8 cellular contexts compared by ENCODE assay signal in the genomic region with DNA sequence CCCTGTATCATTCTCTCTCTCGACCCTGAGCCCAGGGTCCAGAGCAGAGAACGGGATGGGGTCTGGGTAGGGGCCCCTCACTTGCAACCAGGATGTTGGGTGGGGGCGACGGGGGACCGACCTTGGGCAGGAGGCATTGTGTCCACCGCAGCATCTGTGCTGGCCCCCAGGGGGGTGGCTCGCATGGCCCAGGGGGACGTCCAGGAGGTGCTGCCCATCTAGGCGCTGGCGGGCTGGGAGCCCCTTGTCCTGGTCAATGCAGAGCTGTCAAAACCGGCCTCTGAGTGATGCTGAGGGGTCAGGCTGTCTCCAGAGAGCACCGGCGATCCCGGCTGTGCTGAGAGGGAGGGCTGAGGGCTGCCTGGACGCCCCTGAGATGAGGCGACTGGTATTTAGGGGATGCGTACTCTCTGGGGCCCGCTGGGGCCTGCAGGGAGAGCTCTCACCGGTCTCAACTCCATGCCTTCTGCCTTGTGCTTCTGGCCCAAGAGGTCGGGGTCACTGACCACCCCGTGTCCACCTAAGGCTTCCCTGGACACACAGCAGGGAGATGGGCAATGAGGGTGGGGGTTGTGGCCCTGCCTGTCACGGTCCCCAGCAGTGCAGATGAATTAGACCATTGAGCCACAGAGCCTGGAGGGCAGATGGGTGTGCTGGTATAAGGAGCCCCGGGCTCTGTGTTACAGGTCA. TPM values are rescaled to one million over a fixed set of nuclear protein-coding genes. Genes with fewer than 3 reads are reported as not detected.
DNase-seq lines count a peak whose midpoint lies in the region; ATAC-seq, FAIRE-seq and TF ChIP-seq lines count a peak whose summit lies in the region.

No MANE protein-coding gene starts in this region.

- DNase-seq in activated effector memory CD4-positive, alpha-beta T cell treated with anti-CD3 and anti-CD28 coated beads, Interleukin-2, amount 50 U/mL, for 16 hours = peak; percentile 64
- no peak for DNase-seq in activated effector memory CD4-positive, alpha-beta T cell treated with Interleukin-2 at 50 U/mL for 16 hours
- DNase-seq in HepG2 (ENCODE audit: low spot score) (no peak), thyroid gland (no peak), NOMO-1 treated with dmso at 0.1 percent for 144 hours (lab: John Stamatoyannopoulos, UW; ENCODE audit: unreplicated experiment) (no peak), NCI-H1048 (lab: John Stamatoyannopoulos, UW) (no peak)

- CTCF ChIA-PET in HepG2 (lab: Yijun Ruan, JAX; ENCODE audit: low intra/inter-chr PET ratio, low total read pairs) = interaction anchor here (0.6 kb wide), 1 partner anchor 22 kb away, joined by 3 read pairs; no protein-coding TSS in a partner anchor

- H3K9me3 ChIP-seq in HepG2 (ENCODE audit: low read length) (no peaks in the 10 kb centered on the region), thyroid gland (no peaks in the 10 kb centered on the region)

- no peak for TF ChIP-seq EP300 in HepG2 (IDR thresholded peaks at IDR 0.05; ENCODE audit: low read depth in 2 of 2, low read length in 2 of 2)
- TF ChIP-seq EP300 in HepG2 (CRISPR knock-in tag; IDR thresholded peaks at IDR 0.05; ENCODE audit: borderline replicate concordance) = no peak

- FAIRE-seq in HepG2 (lab: Jason Lieb, UNC) = no peak

- H3K27me3 ChIP-seq in HepG2 (ENCODE audit: control insufficient read depth in 1 of 2, insufficient read depth in 2 of 2, low read length in 2 of 2) (no peaks in the 10 kb centered on the region), thyroid gland (no peaks in the 10 kb centered on the region)

- H3K27ac ChIP-seq in adipose tissue (ENCODE audit: low read depth, low read length) (peak overlapping the region; percentile 90), HepG2 (ENCODE audit: extremely low read length, insufficient read depth, low read length) (peak overlapping the region; percentile 80), thyroid gland (peak overlapping the region; percentile 17 to 77 (median 62))

- intact Hi-C loops in HepG2 (cut with micrococcal nuclease; ENCODE audit: unreplicated experiment) = no loop called here
- intact Hi-C loops in thyroid gland (cut with DNase I) = no loop called here

- H4K20me1 ChIP-seq in HepG2 (ENCODE audit: insufficient read depth, low read length) = peaks cover 50% of the 10 kb centered on the region

- 45 to 62% (median 58%) methylated on average over 23 of the region's 23 CpGs for WGBS in adipose tissue, 3 donors
- 5% methylated on average over 4 of the region's 23 CpGs for WGBS in HepG2 (ENCODE audit: low lambda C conversion rate)
- WGBS in thyroid gland, 2 donors = 60 to 66% methylated on average over 9 to 10 of the region's 23 CpGs

- H3K9ac ChIP-seq in HepG2 (ENCODE audit: insufficient read depth, low read depth, low read length) = peak overlapping the region; percentile 57

- ATAC-seq in HepG2 (peak; percentile 40), GM21367 (IDR thresholded peaks at IDR 0.05; ENCODE audit: unreplicated experiment) (no peak)

- TF ChIP-seq POLR2A in HepG2 (IDR thresholded peaks at IDR 0.05; ENCODE audit: insufficient read depth in 1 of 2, low read depth in 2 of 2, low read length in 2 of 2) (no peak), thyroid gland (IDR thresholded peaks at IDR 0.05) (no peak)

- H3K36me3 ChIP-seq in HepG2 (replicated peaks in 1 of 2; ENCODE audit: control insufficient read depth in 1 of 2, insufficient read depth in 2 of 2, low read length in 2 of 2) (peaks cover 20 to 38% of the 10 kb centered on the region in 2 experiments), thyroid gland (peaks cover 36 to 40% of the 10 kb centered on the region in 2 donors)

- H3K79me2 ChIP-seq in HepG2 (ENCODE audit: insufficient read depth, low read length) = peaks cover 20% of the 10 kb centered on the region

- H3K4me3 ChIP-seq in HepG2 (replicated peaks in 1 of 3; ENCODE audit: insufficient read depth in 1 of 3, low read depth in 2 of 3, low read length in 3 of 3) = peak overlapping the region in 2 of 3 experiments; percentile 15 to 55; a peak in 3 of 6 replicates
- H3K4me3 ChIP-seq in thyroid gland (replicated peaks in 1 of 3) = no peak overlapping the region

- H3K4me2 ChIP-seq in HepG2 (ENCODE audit: low read depth, low read length) = peak overlapping the region; percentile 83

- POLR2A ChIA-PET in HepG2 (lab: Yijun Ruan, JAX) = interaction anchor here (1.2 to 4.9 kb wide), 5 partner anchors 9 to 72 kb away, joined by 3 to 114 read pairs (median 17); a partner anchor contains a TSS

- TF ChIP-seq RAD21 in HepG2 (CRISPR knock-in tag; IDR thresholded peaks at IDR 0.05) = no peak; the same call in 1 of the 2 replicates

- H3K4me1 ChIP-seq in HepG2 (ENCODE audit: insufficient read depth, low read length) = peaks cover 76% of the 10 kb centered on the region
- H3K4me1 ChIP-seq in thyroid gland = peaks cover 7 to 32% of the 10 kb centered on the region in 2 donors

- no peak for TF ChIP-seq CTCF in HepG2 (CRISPR knock-in tag; IDR thresholded peaks at IDR 0.05)
- no peak for TF ChIP-seq CTCF in thyroid gland (IDR thresholded peaks at IDR 0.05)

- in situ Hi-C loops in HepG2 (cut with HindIII; ENCODE audit: extremely low pct_ligation_motif_present, low pct_unique_long_range_greater_than_20kb) = no loop called here

- no peak overlapping the region for H2AFZ ChIP-seq in HepG2 (ENCODE audit: low read length)

- TSS peak; percentile 89 for BruUV-seq in HepG2 (replicated peaks; lab: Mats Ljungman, UMichigan)

RNA-seq across cellular contexts. Expression of a gene that starts 8.5 kb away (rescaled TPM):
- polyA plus RNA-seq in adipose tissue = 1,000 to 10,000 TPM; 3,750 to 5,284 (median 4,831) TPM
- total RNA-seq in HepG2 (2016; rRNA removed; fragmentation: Illumina TruSeq; extraction: Trizol) = 1,411 and 1,450 TPM in 2 replicates
- total RNA-seq in HepG2 (2016; cell fraction: cytosol; rRNA removed; fragmentation: Illumina TruSeq; extraction: Trizol; ENCODE audit: low read depth) = 1,847 and 2,095 TPM in 2 replicates
- 1,493 and 1,495 TPM in 2 replicates for total RNA-seq in HepG2 (2016; cell fraction: insoluble cytoplasmic fraction; rRNA removed; fragmentation: Illumina TruSeq; extraction: Trizol)
- total RNA-seq in HepG2 (2016; cell fraction: membrane; rRNA removed; fragmentation: Illumina TruSeq; extraction: Trizol) = 2,859 and 2,975 TPM in 2 replicates
- total RNA-seq in HepG2 (2016; cell fraction: nucleus; rRNA removed; fragmentation: Illumina TruSeq; extraction: Trizol) = 574 and 605 TPM in 2 replicates
- 2,903 and 3,161 TPM in 2 replicates for polyA plus RNA-seq in HepG2 (2011; rRNA removed)
- polyA plus RNA-seq in HepG2 (2011; cell fraction: cytosol; rRNA removed) = 3,446 and 4,669 TPM in 2 replicates
- 1,154 and 1,198 TPM in 2 replicates for polyA plus RNA-seq in HepG2 (2011; cell fraction: nucleus; rRNA removed)
- polyA plus RNA-seq in HepG2 (2012) = 2,294 and 3,529 TPM in 2 replicates
- 2,882 and 3,077 TPM in 2 replicates for polyA plus RNA-seq in HepG2 (2016; cell fraction: cytosol; fragmentation: Illumina TruSeq; extraction: Trizol; ENCODE audit: low read depth)
- 1,450 and 1,632 TPM in 2 replicates for polyA plus RNA-seq in HepG2 (2016; cell fraction: insoluble cytoplasmic fraction; fragmentation: Illumina TruSeq; extraction: Trizol; ENCODE audit: low read depth)
- 3,325 and 3,445 TPM in 2 replicates for polyA plus RNA-seq in HepG2 (2016; cell fraction: membrane; fragmentation: Illumina TruSeq; extraction: Trizol; ENCODE audit: low read depth)
- polyA plus RNA-seq in HepG2 (2016; cell fraction: nucleus; fragmentation: Illumina TruSeq; extraction: Trizol; ENCODE audit: insufficient read depth, low read depth) = 1,079 and 1,215 TPM in 2 replicates
- polyA minus RNA-seq in HepG2 (2011; rRNA and poly(A)+ RNA removed; ENCODE audit: low replicate concordance) = 647 and 719 TPM in 2 replicates
- polyA minus RNA-seq in HepG2 (2011; cell fraction: cytosol; rRNA and poly(A)+ RNA removed) = 352 and 390 TPM in 2 replicates
- 215 and 249 TPM in 2 replicates for polyA minus RNA-seq in HepG2 (2011; cell fraction: nucleus; rRNA and poly(A)+ RNA removed)
- 1,000 to 10,000 TPM; 1,847 to 2,152 (median 2,039) TPM for total RNA-seq in thyroid gland

RNA-seq across cellular contexts. Expression of a gene that starts 13.6 kb away (rescaled TPM):
- polyA plus RNA-seq in adipose tissue = 10 to 100 TPM in 1 of 3 donors, 1 to 10 TPM in 2; 2.0 to 29.9 (median 6.1) TPM
- not detected in 2 replicates for total RNA-seq in HepG2 (2016; rRNA removed; fragmentation: Illumina TruSeq; extraction: Trizol)
- not detected in 2 replicates for total RNA-seq in HepG2 (2016; cell fraction: cytosol; rRNA removed; fragmentation: Illumina TruSeq; extraction: Trizol; ENCODE audit: low read depth)
- total RNA-seq in HepG2 (2016; cell fraction: insoluble cytoplasmic fraction; rRNA removed; fragmentation: Illumina TruSeq; extraction: Trizol) = not detected in 2 replicates
- not detected in 2 replicates for total RNA-seq in HepG2 (2016; cell fraction: membrane; rRNA removed; fragmentation: Illumina TruSeq; extraction: Trizol)
- total RNA-seq in HepG2 (2016; cell fraction: nucleus; rRNA removed; fragmentation: Illumina TruSeq; extraction: Trizol) = not detected in 2 replicates
- polyA plus RNA-seq in HepG2 (2011; rRNA removed) = 0.10 and 0.22 TPM in 2 replicates
- polyA plus RNA-seq in HepG2 (2011; cell fraction: cytosol; rRNA removed) = 0.09 and 0.30 TPM in 2 replicates
- 0.24 TPM in 1 of 2 replicates, not detected in the other for polyA plus RNA-seq in HepG2 (2011; cell fraction: nucleus; rRNA removed)
- polyA plus RNA-seq in HepG2 (2012) = 0.16 and 0.24 TPM in 2 replicates
- not detected in 2 replicates for polyA plus RNA-seq in HepG2 (2016; cell fraction: cytosol; fragmentation: Illumina TruSeq; extraction: Trizol; ENCODE audit: low read depth)
- not detected in 2 replicates for polyA plus RNA-seq in HepG2 (2016; cell fraction: insoluble cytoplasmic fraction; fragmentation: Illumina TruSeq; extraction: Trizol; ENCODE audit: low read depth)
- not detected in 2 replicates for polyA plus RNA-seq in HepG2 (2016; cell fraction: membrane; fragmentation: Illumina TruSeq; extraction: Trizol; ENCODE audit: low read depth)
- polyA plus RNA-seq in HepG2 (2016; cell fraction: nucleus; fragmentation: Illumina TruSeq; extraction: Trizol; ENCODE audit: insufficient read depth, low read depth) = not detected in 2 replicates
- not detected in 2 replicates for polyA minus RNA-seq in HepG2 (2011; rRNA and poly(A)+ RNA removed; ENCODE audit: low replicate concordance)
- polyA minus RNA-seq in HepG2 (2011; cell fraction: cytosol; rRNA and poly(A)+ RNA removed) = not detected in 2 replicates
- not detected in 2 replicates for polyA minus RNA-seq in HepG2 (2011; cell fraction: nucleus; rRNA and poly(A)+ RNA removed)
- 10 to 100 TPM in 2 of 4 donors, 1 to 10 TPM in 1, under 1 TPM in 1; 0.56 to 16.1 (median 10.1) TPM for total RNA-seq in thyroid gland

RNA-seq across cellular contexts. Expression of a gene that starts 18.1 kb away (rescaled TPM):
- polyA plus RNA-seq in adipose tissue = 10 to 100 TPM; 32.8 to 45.0 (median 39.6) TPM
- 64.8 and 65.4 TPM in 2 replicates for total RNA-seq in HepG2 (2016; rRNA removed; fragmentation: Illumina TruSeq; extraction: Trizol)
- 15.4 and 16.0 TPM in 2 replicates for total RNA-seq in HepG2 (2016; cell fraction: cytosol; rRNA removed; fragmentation: Illumina TruSeq; extraction: Trizol; ENCODE audit: low read depth)
- total RNA-seq in HepG2 (2016; cell fraction: insoluble cytoplasmic fraction; rRNA removed; fragmentation: Illumina TruSeq; extraction: Trizol) = 63.3 and 68.4 TPM in 2 replicates
- 33.2 and 37.1 TPM in 2 replicates for total RNA-seq in HepG2 (2016; cell fraction: membrane; rRNA removed; fragmentation: Illumina TruSeq; extraction: Trizol)
- total RNA-seq in HepG2 (2016; cell fraction: nucleus; rRNA removed; fragmentation: Illumina TruSeq; extraction: Trizol) = 20.1 and 23.9 TPM in 2 replicates
- 55.1 and 62.6 TPM in 2 replicates for polyA plus RNA-seq in HepG2 (2011; rRNA removed)
- polyA plus RNA-seq in HepG2 (2011; cell fraction: cytosol; rRNA removed) = 64.8 and 96.9 TPM in 2 replicates
- polyA plus RNA-seq in HepG2 (2011; cell fraction: nucleus; rRNA removed) = 39.4 and 39.7 TPM in 2 replicates
- polyA plus RNA-seq in HepG2 (2012) = 36.9 and 37.0 TPM in 2 replicates
- 19.8 and 21.5 TPM in 2 replicates for polyA plus RNA-seq in HepG2 (2016; cell fraction: cytosol; fragmentation: Illumina TruSeq; extraction: Trizol; ENCODE audit: low read depth)
- polyA plus RNA-seq in HepG2 (2016; cell fraction: insoluble cytoplasmic fraction; fragmentation: Illumina TruSeq; extraction: Trizol; ENCODE audit: low read depth) = 66.3 and 66.4 TPM in 2 replicates
- polyA plus RNA-seq in HepG2 (2016; cell fraction: membrane; fragmentation: Illumina TruSeq; extraction: Trizol; ENCODE audit: low read depth) = 28.2 and 30.6 TPM in 2 replicates
- 31.1 and 43.4 TPM in 2 replicates for polyA plus RNA-seq in HepG2 (2016; cell fraction: nucleus; fragmentation: Illumina TruSeq; extraction: Trizol; ENCODE audit: insufficient read depth, low read depth)
- 43.3 and 70.9 TPM in 2 replicates for polyA minus RNA-seq in HepG2 (2011; rRNA and poly(A)+ RNA removed; ENCODE audit: low replicate concordance)
- polyA minus RNA-seq in HepG2 (2011; cell fraction: cytosol; rRNA and poly(A)+ RNA removed) = 29.5 and 30.6 TPM in 2 replicates
- polyA minus RNA-seq in HepG2 (2011; cell fraction: nucleus; rRNA and poly(A)+ RNA removed) = 10.3 and 10.7 TPM in 2 replicates
- total RNA-seq in thyroid gland = 100 to 1,000 TPM in 1 of 4 donors, 10 to 100 TPM in 3; 58.1 to 102 (median 82.0) TPM

RNA-seq across cellular contexts. Expression of a gene that starts 19.8 kb away (rescaled TPM):
- 10 to 100 TPM; 18.8 to 32.0 (median 27.5) TPM for polyA plus RNA-seq in adipose tissue
- total RNA-seq in HepG2 (2016; rRNA removed; fragmentation: Illumina TruSeq; extraction: Trizol) = 9.0 and 22.2 TPM in 2 replicates
- 6.0 and 7.0 TPM in 2 replicates for total RNA-seq in HepG2 (2016; cell fraction: cytosol; rRNA removed; fragmentation: Illumina TruSeq; extraction: Trizol; ENCODE audit: low read depth)
- 9.8 and 24.6 TPM in 2 replicates for total RNA-seq in HepG2 (2016; cell fraction: insoluble cytoplasmic fraction; rRNA removed; fragmentation: Illumina TruSeq; extraction: Trizol)
- total RNA-seq in HepG2 (2016; cell fraction: membrane; rRNA removed; fragmentation: Illumina TruSeq; extraction: Trizol) = 10.9 and 16.4 TPM in 2 replicates
- total RNA-seq in HepG2 (2016; cell fraction: nucleus; rRNA removed; fragmentation: Illumina TruSeq; extraction: Trizol) = 22.1 and 22.7 TPM in 2 replicates
- 25.5 and 42.2 TPM in 2 replicates for polyA plus RNA-seq in HepG2 (2011; rRNA removed)
- 14.0 and 19.6 TPM in 2 replicates for polyA plus RNA-seq in HepG2 (2011; cell fraction: cytosol; rRNA removed)
- 62.9 and 70.0 TPM in 2 replicates for polyA plus RNA-seq in HepG2 (2011; cell fraction: nucleus; rRNA removed)
- 26.2 and 43.9 TPM in 2 replicates for polyA plus RNA-seq in HepG2 (2012)
- polyA plus RNA-seq in HepG2 (2016; cell fraction: cytosol; fragmentation: Illumina TruSeq; extraction: Trizol; ENCODE audit: low read depth) = 5.9 and 6.3 TPM in 2 replicates
- polyA plus RNA-seq in HepG2 (2016; cell fraction: insoluble cytoplasmic fraction; fragmentation: Illumina TruSeq; extraction: Trizol; ENCODE audit: low read depth) = 14.0 and 15.8 TPM in 2 replicates
- 15.2 and 15.3 TPM in 2 replicates for polyA plus RNA-seq in HepG2 (2016; cell fraction: membrane; fragmentation: Illumina TruSeq; extraction: Trizol; ENCODE audit: low read depth)
- 55.8 and 59.3 TPM in 2 replicates for polyA plus RNA-seq in HepG2 (2016; cell fraction: nucleus; fragmentation: Illumina TruSeq; extraction: Trizol; ENCODE audit: insufficient read depth, low read depth)
- 43.8 and 78.6 TPM in 2 replicates for polyA minus RNA-seq in HepG2 (2011; rRNA and poly(A)+ RNA removed; ENCODE audit: low replicate concordance)
- 25.2 and 27.9 TPM in 2 replicates for polyA minus RNA-seq in HepG2 (2011; cell fraction: cytosol; rRNA and poly(A)+ RNA removed)
- polyA minus RNA-seq in HepG2 (2011; cell fraction: nucleus; rRNA and poly(A)+ RNA removed) = 11.7 and 13.1 TPM in 2 replicates
- total RNA-seq in thyroid gland = 100 to 1,000 TPM in 1 of 4 donors, 10 to 100 TPM in 3; 47.3 to 101 (median 69.0) TPM

RNA-seq across cellular contexts. Expression of a gene that starts 33.4 kb away (rescaled TPM):
- polyA plus RNA-seq in adipose tissue (10 to 100 TPM in 1 of 3 donors, 1 to 10 TPM in 1, under 1 TPM in 1; 0.72 to 10.1 (median 3.4) TPM), HepG2 (2011; rRNA removed) (not detected in 2 replicates)
- total RNA-seq in HepG2 (2016; rRNA removed; fragmentation: Illumina TruSeq; extraction: Trizol) (not detected in 2 replicates), thyroid gland (1 to 10 TPM in 2 of 4 donors, under 1 TPM in 1, not detected in 1; 0.46 to 1.6 (median 1.1) TPM)
- total RNA-seq in HepG2 (2016; cell fraction: cytosol; rRNA removed; fragmentation: Illumina TruSeq; extraction: Trizol; ENCODE audit: low read depth) = not detected in 2 replicates
- total RNA-seq in HepG2 (2016; cell fraction: insoluble cytoplasmic fraction; rRNA removed; fragmentation: Illumina TruSeq; extraction: Trizol) = not detected in 2 replicates
- not detected in 2 replicates for total RNA-seq in HepG2 (2016; cell fraction: membrane; rRNA removed; fragmentation: Illumina TruSeq; extraction: Trizol)
- total RNA-seq in HepG2 (2016; cell fraction: nucleus; rRNA removed; fragmentation: Illumina TruSeq; extraction: Trizol) = not detected in 2 replicates
- polyA plus RNA-seq in HepG2 (2011; cell fraction: cytosol; rRNA removed) = not detected in 2 replicates
- polyA plus RNA-seq in HepG2 (2011; cell fraction: nucleus; rRNA removed) = not detected in 2 replicates
- polyA plus RNA-seq in HepG2 (2012) = not detected in 2 replicates
- not detected in 2 replicates for polyA plus RNA-seq in HepG2 (2016; cell fraction: cytosol; fragmentation: Illumina TruSeq; extraction: Trizol; ENCODE audit: low read depth)
- polyA plus RNA-seq in HepG2 (2016; cell fraction: insoluble cytoplasmic fraction; fragmentation: Illumina TruSeq; extraction: Trizol; ENCODE audit: low read depth) = not detected in 2 replicates
- not detected in 2 replicates for polyA plus RNA-seq in HepG2 (2016; cell fraction: membrane; fragmentation: Illumina TruSeq; extraction: Trizol; ENCODE audit: low read depth)
- not detected in 2 replicates for polyA plus RNA-seq in HepG2 (2016; cell fraction: nucleus; fragmentation: Illumina TruSeq; extraction: Trizol; ENCODE audit: insufficient read depth, low read depth)
- not detected in 2 replicates for polyA minus RNA-seq in HepG2 (2011; rRNA and poly(A)+ RNA removed; ENCODE audit: low replicate concordance)
- not detected in 2 replicates for polyA minus RNA-seq in HepG2 (2011; cell fraction: cytosol; rRNA and poly(A)+ RNA removed)
- not detected in 2 replicates for polyA minus RNA-seq in HepG2 (2011; cell fraction: nucleus; rRNA and poly(A)+ RNA removed)

Comparison
In these comparisons a context has a peak if more than half of its experiments do, and no peak if none do; other contexts are left out.
1. H3K4me3 ChIP-seq: peak in HepG2 (2 of 3); none in thyroid gland (0 of 3).
2. Peak in every context shown above with its lines, with median percentiles within 50 percentile points of each other: H3K27ac ChIP-seq.